ENCODE assay signal across 23 cellular contexts in the genomic region with DNA sequence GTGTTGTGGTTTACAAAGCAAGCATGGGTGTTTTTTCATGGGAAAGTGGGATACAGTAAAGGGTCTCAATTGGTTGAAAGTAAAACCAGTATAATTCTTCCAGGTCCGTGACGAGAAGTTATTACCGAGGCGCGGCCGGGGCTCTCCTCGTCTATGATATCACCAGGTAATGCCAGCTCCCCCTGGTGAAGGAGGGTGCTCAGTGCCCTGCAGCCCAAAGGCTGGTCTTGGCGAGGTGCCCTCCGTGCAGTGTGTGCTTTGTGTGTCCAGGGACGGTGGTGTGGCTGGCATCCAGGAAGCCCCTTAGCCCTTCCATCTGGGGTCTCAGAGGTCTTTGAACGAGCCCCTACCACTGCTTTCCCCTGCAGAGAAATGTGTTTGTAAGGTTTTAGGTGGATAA.
"Had no signal": no experiment of that assay in that cellular context is flagged by ENCODE, and none has a peak within 500 bp of the region (broad histone marks: within the 10 kb centered on the region; RNA-seq: fewer than 3 reads in every experiment).

No MANE protein-coding gene starts in this region.

- H3K27ac ChIP-seq: skin epidermis, suprapubic skin, tibial nerve, uterus had no signal

- H3K27me3 Mint-ChIP-seq: activated CD4-positive, alpha-beta T cell treated with anti-CD3 and anti-CD28 coated beads for 36 hours; activated naive CD8-positive, alpha-beta T cell treated with anti-CD3 and anti-CD28 coated beads, Interleukin-2, amount 10 ng/mL, durations not matched to agents 7 days and 5 days; dendritic cell treated with granulocyte-macrophage colony-stimulating factor and Interleukin-4, amounts not matched to agents 40 ng/mL and 50 ng/mL, for 4 days; naive thymus-derived CD8-positive, alpha-beta T cell; progenitor cell of endocrine pancreas; stimulated activated naive CD8-positive, alpha-beta T cell treated with anti-CD3 and anti-CD28 coated beads, Interleukin-15, amount 100 ng/mL, for 72 hours had no signal

- H3K4me1 Mint-ChIP-seq: activated CD4-positive, alpha-beta T cell treated with anti-CD3 and anti-CD28 coated beads for 36 hours; activated naive CD8-positive, alpha-beta T cell treated with anti-CD3 and anti-CD28 coated beads, Interleukin-2, amount 10 ng/mL, durations not matched to agents 7 days and 5 days; stimulated activated naive CD8-positive, alpha-beta T cell treated with anti-CD3 and anti-CD28 coated beads, Interleukin-15, amount 100 ng/mL, for 72 hours; WTC11 had no signal

- H3K27me3 ChIP-seq: suprapubic skin, tibial nerve, uterus had no signal

- H3K36me3 ChIP-seq: uterus had no signal

- H3K4me1 ChIP-seq: suprapubic skin, tibial nerve, uterus had no signal

- H3K9me3 ChIP-seq: suprapubic skin, tibial nerve, uterus had no signal

- H3K4me3 ChIP-seq: lung, skin epidermis, suprapubic skin, tibial nerve, uterus had no signal

- DNase-seq: activated CD4-positive, alpha-beta T cell treated with anti-CD3 and anti-CD28 coated beads for 36 hours; activated CD4-positive, alpha-beta T cell treated with anti-CD3 and anti-CD28 coated beads, Interleukin-2, amount 50 U/mL, for 48 hours; activated CD8-positive, alpha-beta memory T cell treated with anti-CD3 and anti-CD28 coated beads, Interleukin-2, amount 50 U/mL, for 48 hours; activated naive CD4-positive, alpha-beta T cell treated with anti-CD3 and anti-CD28 coated beads for 36 hours; activated naive CD8-positive, alpha-beta T cell treated with anti-CD3 and anti-CD28 coated beads, Interleukin-2, amount 10 ng/mL, durations not matched to agents 7 days and 5 days; activated T-cell treated with anti-CD3 and anti-CD28 coated beads, Interleukin-2, amount 50 U/mL, for 4 hours; amniotic stem cell; effector CD8-positive, alpha-beta T cell; left cardiac atrium; naive thymus-derived CD8-positive, alpha-beta T cell; stimulated activated CD4-positive, alpha-beta T cell treated with anti-CD3 and anti-CD28 coated beads, Interleukin-2, amount 100 ng/mL, for 24 hours; stimulated activated naive CD8-positive, alpha-beta T cell treated with anti-CD3 and anti-CD28 coated beads, Interleukin-15, amount 100 ng/mL, for 72 hours; T-helper 1 cell; T-helper 9 cell; uterus had no signal

- H3K27ac Mint-ChIP-seq: activated CD4-positive, alpha-beta T cell treated with anti-CD3 and anti-CD28 coated beads for 36 hours; activated naive CD4-positive, alpha-beta T cell treated with anti-CD3 and anti-CD28 coated beads for 36 hours; activated naive CD8-positive, alpha-beta T cell treated with anti-CD3 and anti-CD28 coated beads, Interleukin-2, amount 10 ng/mL, durations not matched to agents 7 days and 5 days; dendritic cell treated with granulocyte-macrophage colony-stimulating factor and Interleukin-4, amounts not matched to agents 40 ng/mL and 50 ng/mL, for 4 days had no signal

- H3K9me3 Mint-ChIP-seq: activated naive CD4-positive, alpha-beta T cell treated with anti-CD3 and anti-CD28 coated beads for 36 hours; dendritic cell treated with granulocyte-macrophage colony-stimulating factor and Interleukin-4, amounts not matched to agents 40 ng/mL and 50 ng/mL, for 4 days; naive thymus-derived CD8-positive, alpha-beta T cell; stimulated activated effector memory CD8-positive, alpha-beta T cell treated with anti-CD3 and anti-CD28 coated beads, Interleukin-12 subunit alpha, Interleukin-12 subunit beta, amount 100 ng/mL, for 72 hours had no signal

- ATAC-seq: activated CD4-positive, alpha-beta T cell treated with anti-CD3 and anti-CD28 coated beads for 36 hours; activated T-cell treated with anti-CD3 and anti-CD28 coated beads, Interleukin-2, amount 50 U/mL, for 4 hours; naive thymus-derived CD8-positive, alpha-beta T cell; stimulated activated effector memory CD8-positive, alpha-beta T cell treated with anti-CD3 and anti-CD28 coated beads, Interleukin-12 subunit alpha, Interleukin-12 subunit beta, amount 100 ng/mL, for 72 hours; stimulated activated naive CD8-positive, alpha-beta T cell treated with anti-CD3 and anti-CD28 coated beads, Interleukin-15, amount 100 ng/mL, for 72 hours; WTC11 had no signal

- H3K4me3 Mint-ChIP-seq: activated CD4-positive, alpha-beta T cell treated with anti-CD3 and anti-CD28 coated beads for 36 hours; activated naive CD4-positive, alpha-beta T cell treated with anti-CD3 and anti-CD28 coated beads for 36 hours; activated naive CD8-positive, alpha-beta T cell treated with anti-CD3 and anti-CD28 coated beads, Interleukin-2, amount 10 ng/mL, durations not matched to agents 7 days and 5 days; activated T-cell treated with anti-CD3 and anti-CD28 coated beads, Interleukin-2, amount 50 U/mL, for 4 hours; dendritic cell treated with granulocyte-macrophage colony-stimulating factor and Interleukin-4, amounts not matched to agents 40 ng/mL and 50 ng/mL, for 4 days; naive thymus-derived CD8-positive, alpha-beta T cell; stimulated activated effector memory CD8-positive, alpha-beta T cell treated with anti-CD3 and anti-CD28 coated beads, Interleukin-12 subunit alpha, Interleukin-12 subunit beta, amount 100 ng/mL, for 72 hours; stimulated activated naive CD8-positive, alpha-beta T cell treated with anti-CD3 and anti-CD28 coated beads, Interleukin-15, amount 100 ng/mL, for 72 hours; WTC11 had no signal
